ENCODE assay signal across 8 cellular contexts in genomic region chr2:54392925-54393324, GRCh38.
"Had no signal": no experiment of that assay in that cellular context is flagged by ENCODE, and none has a peak within 500 bp of the region (broad histone marks: within the 10 kb centered on the region; RNA-seq: fewer than 3 reads in every experiment).

No MANE protein-coding gene starts in this region.

- ATAC-seq: GM12878 had no signal

- FAIRE-seq: G401.6, GM12878, GM12891, GM12892, GM18507, GM19239 had no signal

- H3K4me3 ChIP-seq: GM12878 had no signal

- DNase-seq: GDM1, GF-D8 had no signal
